In the genomic region with DNA sequence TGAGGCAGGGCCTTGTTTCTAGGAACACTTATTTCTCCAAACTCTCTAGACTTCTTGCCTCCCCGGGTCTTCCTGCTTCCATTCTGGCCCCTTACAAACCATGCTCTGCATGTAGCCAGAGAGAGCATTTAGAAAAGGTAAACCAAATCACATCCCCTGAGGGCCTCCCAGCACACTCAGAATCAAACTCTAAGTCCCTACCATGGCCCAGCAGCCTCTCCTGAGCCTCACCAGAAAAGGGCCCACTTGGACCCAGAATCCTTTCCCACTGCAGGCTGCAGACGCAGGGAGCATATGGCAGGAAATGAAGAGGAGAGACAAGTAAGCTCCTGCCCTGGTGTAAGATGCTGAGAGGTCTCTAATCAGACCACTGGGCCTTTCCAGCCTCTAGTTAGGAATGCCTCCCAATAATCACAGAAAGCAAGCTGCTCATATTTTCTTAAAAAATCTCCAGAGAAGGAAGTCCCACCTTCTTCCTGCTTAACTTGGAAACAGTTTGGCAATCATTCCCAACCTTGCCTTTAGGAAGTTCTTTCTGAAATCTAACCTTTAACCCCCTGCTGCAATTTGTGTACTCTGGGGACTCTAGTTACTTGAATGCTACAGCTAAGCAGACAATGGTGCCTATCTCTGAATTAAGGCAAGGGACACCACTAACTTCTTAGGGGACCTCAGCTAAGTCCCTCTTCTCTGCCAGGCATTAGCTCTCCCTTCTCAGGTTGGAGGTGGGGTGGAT, we compare ENCODE assay signal across 11 cellular contexts. TPM values are rescaled to one million over a fixed set of nuclear protein-coding genes. Genes with fewer than 3 reads are reported as not detected.
DNase-seq lines count a peak whose midpoint lies in the region; ATAC-seq and TF ChIP-seq lines count a peak whose summit lies in the region.
"Had no signal": no experiment of that assay in that cellular context is flagged by ENCODE, and none has a peak within 500 bp of the region (broad histone marks: within the 10 kb centered on the region; RNA-seq: fewer than 3 reads in every experiment).

No MANE protein-coding gene starts in this region.

- H3K36me3 ChIP-seq in upper lobe of left lung, result peaks cover 35 to 63% (median 56%) of the 10 kb centered on the region in 4 donors

- H3K9me3 Mint-ChIP-seq in nephron, result no peaks in the 10 kb centered on the region

- no peak for TF ChIP-seq POLR2A in upper lobe of left lung (IDR thresholded peaks at IDR 0.05)

- H3K4me1 ChIP-seq in upper lobe of left lung, result peaks cover 74 to 85% (median 78%) of the 10 kb centered on the region in 4 donors

- no peaks in the 10 kb centered on the region for H3K27me3 ChIP-seq in upper lobe of left lung

- H3K27ac ChIP-seq in epithelial cell of prostate, result peak overlapping the region; percentile 99
- peak overlapping the region; percentile 97 to 100 (median 98) for H3K27ac ChIP-seq in upper lobe of left lung

- ATAC-seq in upper lobe of left lung (ENCODE audit: low FRiP score in 2 of 2), result no peak
- no peak for ATAC-seq in GM19463 (IDR thresholded peaks at IDR 0.05; ENCODE audit: unreplicated experiment)
- no peak for ATAC-seq in GM19395 (IDR thresholded peaks at IDR 0.05; ENCODE audit: unreplicated experiment)

- H3K9me3 ChIP-seq in upper lobe of left lung, result no peaks in the 10 kb centered on the region

- peaks cover 63% of the 10 kb centered on the region for H3K36me3 Mint-ChIP-seq in nephron (ENCODE audit: low read depth)

- TF ChIP-seq CTCF in nephron (IDR thresholded peaks at IDR 0.05; ENCODE audit: unreplicated experiment in 3 of 3), result no peak
- no peak for TF ChIP-seq CTCF in upper lobe of left lung (IDR thresholded peaks at IDR 0.05)

- H3K4me3 ChIP-seq in upper lobe of left lung, result peak overlapping the region in 1 of 4 donors; percentile 80

- TF ChIP-seq EP300 in upper lobe of left lung (IDR thresholded peaks at IDR 0.05), result no peak

- no peaks in the 10 kb centered on the region for H3K27me3 Mint-ChIP-seq in nephron (ENCODE audit: low read depth)

- peak overlapping the region in 1 of 3 experiments; percentile 42 for H3K27ac Mint-ChIP-seq in nephron

- 69 to 72% methylated on average over 2 of the region's 2 CpGs for WGBS in upper lobe of left lung, 2 donors

- peak; percentile 50 for DNase-seq in activated effector memory CD4-positive, alpha-beta T cell treated with anti-CD3 and anti-CD28 coated beads, Interleukin-2, amount 50 U/mL, for 16 hours
- no peak for DNase-seq in activated effector memory CD4-positive, alpha-beta T cell treated with Interleukin-2 at 50 U/mL for 16 hours
- DNase-seq in epithelial cell of prostate (ENCODE audit: low read depth, low spot score) (no peak), upper lobe of left lung (no peak), hypothalamus (lab: John Stamatoyannopoulos, UW) (no peak)
- DNase-seq: Kasumi-1, NCI-H446, T-helper 1 cell had no signal

- H3K4me1 Mint-ChIP-seq in nephron, result peaks cover 73% of the 10 kb centered on the region

- H3K4me3 Mint-ChIP-seq in nephron, result peak overlapping the region; percentile 15 to 72 (median 40)

RNA-seq across cellular contexts. Expression of a gene that starts 4.2 kb away (rescaled TPM):
- total RNA-seq in upper lobe of left lung, result 100 to 1,000 TPM in 5 of 6 donors, 10 to 100 TPM in 1; 73.3 to 179 (median 132) TPM
